ENCODE assay signal across 9 cellular contexts in genomic region chr13:48222358-48223015, GRCh38. TPM values are rescaled to one million over a fixed set of nuclear protein-coding genes. Genes with fewer than 3 reads are reported as not detected.
A peak's percentile ranks its signal among the peaks of the same experiment; 100 is the strongest.
DNase-seq lines count a peak whose midpoint lies in the region; ATAC-seq and TF ChIP-seq lines count a peak whose summit lies in the region.
"Had no signal": no experiment of that assay in that cellular context is flagged by ENCODE, and none has a peak within 500 bp of the region (broad histone marks: within the 10 kb centered on the region; RNA-seq: fewer than 3 reads in every experiment).

No MANE protein-coding gene starts in this region.

- intact Hi-C loops in ascending aorta (cut with DNase I), result no loop called here

- peaks cover 0 to 3% of the 10 kb centered on the region in 2 donors for H3K4me1 ChIP-seq in ascending aorta
- peaks cover 0 to 30% (median 10%) of the 10 kb centered on the region in 4 donors for H3K4me1 ChIP-seq in tibial nerve

- H3K27ac ChIP-seq in ascending aorta (peak overlapping the region; percentile 46 to 71), tibial nerve (peak overlapping the region; percentile 73 to 87 (median 81))

- TF ChIP-seq CTCF in ascending aorta (IDR thresholded peaks at IDR 0.05) (no peak), tibial nerve (IDR thresholded peaks at IDR 0.05) (no peak)

- 49 to 55% methylated on average over 11 of the region's 11 CpGs for WGBS in tibial nerve, 2 donors

- TF ChIP-seq EP300 in tibial nerve (IDR thresholded peaks at IDR 0.05), result peak in 1 of 2 donors; percentile 74

- H3K27me3 ChIP-seq in ascending aorta (no peaks in the 10 kb centered on the region), tibial nerve (no peaks in the 10 kb centered on the region)

- no peak for DNase-seq in activated CD4-positive, CD25-positive, alpha-beta regulatory T cell (lab: John Stamatoyannopoulos, UW)
- DNase-seq in ascending aorta (ENCODE audit: low spot score in 2 of 2), result no peak
- DNase-seq in kidney tubule cell (ENCODE audit: low spot score), result peak; percentile 35
- DNase-seq in tibial nerve (ENCODE audit: low spot score in 2 of 2), result peak; percentile 37 to 65
- DNase-seq in NCI-H187 (lab: John Stamatoyannopoulos, UW), result no peak
- no peak for DNase-seq in NCI-H82 (lab: John Stamatoyannopoulos, UW)
- DNase-seq: NCI-H748 treated with DMSO at 0.1 percent for 48 hours had no signal

- peak; percentile 77 to 81 for ATAC-seq in activated CD4-positive, CD25-positive, alpha-beta regulatory T cell treated with anti-CD3 and anti-CD28 coated beads, Interleukin-2, amount 50 U/mL, for 24 hours
- no peak for ATAC-seq in HG03521 (IDR thresholded peaks at IDR 0.05; ENCODE audit: unreplicated experiment)

- H3K9me3 ChIP-seq in ascending aorta (no peaks in the 10 kb centered on the region), tibial nerve (no peaks in the 10 kb centered on the region)

- H3K4me3 ChIP-seq in ascending aorta, result peak overlapping the region; percentile 46 to 57
- peak overlapping the region; percentile 2 to 46 (median 22) for H3K4me3 ChIP-seq in tibial nerve

- no peaks in the 10 kb centered on the region for H3K36me3 ChIP-seq in ascending aorta
- no peaks in the 10 kb centered on the region for H3K36me3 ChIP-seq in tibial nerve

- TF ChIP-seq POLR2A in tibial nerve (IDR thresholded peaks at IDR 0.05), result no peak

RNA-seq across cellular contexts. Expression of gene ITM2B, which starts 10.5 kb away (rescaled TPM):
- total RNA-seq in ascending aorta (345 TPM), tibial nerve (100 to 1,000 TPM; 476 to 770 (median 612) TPM)

Comparison
In these comparisons a context has a peak if more than half of its experiments do, and no peak if none do; other contexts are left out.
1. DNase-seq: peak in kidney tubule cell (single experiment) and tibial nerve (2 of 2); none in activated CD4-positive, CD25-positive, alpha-beta regulatory T cell (0 of 4), ascending aorta (0 of 2), NCI-H187 (0 of 2) and NCI-H82 (single experiment).